16 cellular contexts compared by ENCODE assay signal in genomic region chr3:10108091-10108490, GRCh38. TPM values are rescaled to one million over a fixed set of nuclear protein-coding genes. Genes with fewer than 3 reads are reported as not detected.
A peak's percentile ranks its signal among the peaks of the same experiment; 100 is the strongest.
DNase-seq lines count a peak whose midpoint lies in the region; ATAC-seq and TF ChIP-seq lines count a peak whose summit lies in the region.
"Had no signal": no experiment of that assay in that cellular context is flagged by ENCODE, and none has a peak within 500 bp of the region (broad histone marks: within the 10 kb centered on the region; RNA-seq: fewer than 3 reads in every experiment).

Gene FANCD2OS, minus strand, starts transcription at chr3:10108255. Its CDS starts 3,481 bp downstream, at chr3:10104774.

- H3K36me3 Mint-ChIP-seq in activated naive CD8-positive, alpha-beta T cell treated with anti-CD3 and anti-CD28 coated beads, Interleukin-2, amount 50 U/mL, for 24 hours (ENCODE audit: low read depth): peaks cover 2% of the 10 kb centered on the region
- H3K36me3 Mint-ChIP-seq in activated naive CD8-positive, alpha-beta T cell treated with anti-CD3 and anti-CD28 coated beads for 36 hours: peaks cover 3% of the 10 kb centered on the region

- TF ChIP-seq POLR2A in tibial nerve (IDR thresholded peaks at IDR 0.05): no peak

- H3K79me1 ChIP-seq in neuronal stem cell (ENCODE audit: low read depth, low read length): no peaks in the 10 kb centered on the region

- no peaks in the 10 kb centered on the region for H3K9me3 Mint-ChIP-seq in activated naive CD8-positive, alpha-beta T cell treated with anti-CD3 and anti-CD28 coated beads, Interleukin-2, amount 50 U/mL, for 24 hours
- H3K9me3 Mint-ChIP-seq in activated naive CD8-positive, alpha-beta T cell treated with anti-CD3 and anti-CD28 coated beads for 36 hours: no peaks in the 10 kb centered on the region
- H3K9me3 Mint-ChIP-seq: CD4-positive, alpha-beta T cell had no signal

- H2BK5ac ChIP-seq in neuronal stem cell (ENCODE audit: low read length): no peak within 1 kb of the TSS

- no CpG with 5 or more reads among the region's 28 CpGs for WGBS in neuronal stem cell (ENCODE audit: extremely low coverage in 2 of 2, insufficient read length in 2 of 2, insufficient replicate concordance in 1 of 2), 2 donors
- 66 to 76% methylated on average over 13 to 27 of the region's 28 CpGs for WGBS in tibial nerve, 2 donors

- H3K4me1 ChIP-seq in neuronal stem cell (ENCODE audit: control insufficient read depth in 2 of 2, insufficient read depth in 1 of 2, low read depth in 1 of 2, low read length in 2 of 2) (no peaks in the 10 kb centered on the region), tibial nerve (no peaks in the 10 kb centered on the region)
- H3K4me1 ChIP-seq: A549, Caco-2 had no signal

- H3K23ac ChIP-seq in neuronal stem cell (ENCODE audit: low read depth, low read length, poor library complexity): no peak within 1 kb of the TSS

- no peaks in the 10 kb centered on the region for H3K4me1 Mint-ChIP-seq in activated naive CD8-positive, alpha-beta T cell treated with anti-CD3 and anti-CD28 coated beads, Interleukin-2, amount 50 U/mL, for 24 hours
- H3K4me1 Mint-ChIP-seq in activated naive CD8-positive, alpha-beta T cell treated with anti-CD3 and anti-CD28 coated beads for 36 hours: no peaks in the 10 kb centered on the region

- H3K14ac ChIP-seq in neuronal stem cell (ENCODE audit: low read length): peak within 1 kb of the TSS; percentile 21

- no peaks in the 10 kb centered on the region for H3K27me3 Mint-ChIP-seq in activated naive CD8-positive, alpha-beta T cell treated with anti-CD3 and anti-CD28 coated beads, Interleukin-2, amount 50 U/mL, for 24 hours
- H3K27me3 Mint-ChIP-seq in activated naive CD8-positive, alpha-beta T cell treated with anti-CD3 and anti-CD28 coated beads for 36 hours: no peaks in the 10 kb centered on the region
- H3K27me3 Mint-ChIP-seq: CD4-positive, alpha-beta T cell had no signal

- H3K4me3 ChIP-seq in neuronal stem cell (ENCODE audit: low read length in 2 of 2) (no peak within 1 kb of the TSS), tibial nerve (no peak within 1 kb of the TSS)
- H3K4me3 ChIP-seq: A549, GM23248 had no signal

- no peak within 1 kb of the TSS for H4K8ac ChIP-seq in neuronal stem cell (ENCODE audit: low read depth, low read length)

- H3K4me3 Mint-ChIP-seq in activated naive CD8-positive, alpha-beta T cell treated with anti-CD3 and anti-CD28 coated beads, Interleukin-2, amount 50 U/mL, for 24 hours: no peak within 1 kb of the TSS
- H3K4me3 Mint-ChIP-seq in activated naive CD8-positive, alpha-beta T cell treated with anti-CD3 and anti-CD28 coated beads for 36 hours: no peak within 1 kb of the TSS
- H3K4me3 Mint-ChIP-seq: CD4-positive, alpha-beta T cell had no signal

- peak within 1 kb of the TSS; percentile 10 for H3K27ac Mint-ChIP-seq in activated naive CD8-positive, alpha-beta T cell treated with anti-CD3 and anti-CD28 coated beads, Interleukin-2, amount 50 U/mL, for 24 hours
- no peak within 1 kb of the TSS for H3K27ac Mint-ChIP-seq in activated naive CD8-positive, alpha-beta T cell treated with anti-CD3 and anti-CD28 coated beads for 36 hours
- H3K27ac Mint-ChIP-seq: CD4-positive, alpha-beta T cell had no signal

- H3K18ac ChIP-seq in neuronal stem cell (ENCODE audit: low read length): no peak within 1 kb of the TSS

- no peak for TF ChIP-seq EP300 in tibial nerve (IDR thresholded peaks at IDR 0.05)

- peaks cover 0 to 8% of the 10 kb centered on the region in 2 donors for H3K36me3 ChIP-seq in neuronal stem cell (replicated peaks in 1 of 2; ENCODE audit: control insufficient read depth in 2 of 2, insufficient read depth in 2 of 2, low read length in 2 of 2)
- no peaks in the 10 kb centered on the region for H3K36me3 ChIP-seq in tibial nerve

- H3K9ac ChIP-seq in neuronal stem cell (ENCODE audit: low read depth, low read length, poor library complexity): no peak within 1 kb of the TSS
- H3K9ac ChIP-seq: GM23248 had no signal

- ATAC-seq in activated naive CD8-positive, alpha-beta T cell treated with anti-CD3 and anti-CD28 coated beads, Interleukin-2, amount 50 U/mL, for 24 hours: no peak
- ATAC-seq: A549, HepG2 had no signal

- no peak within 1 kb of the TSS for H2AK5ac ChIP-seq in neuronal stem cell (ENCODE audit: low read depth, low read length)

- H3K27me3 ChIP-seq in neuronal stem cell (ENCODE audit: control insufficient read depth in 3 of 3, insufficient read depth in 3 of 3, low read depth in 1 of 3, low read length in 3 of 3) (no peaks in the 10 kb centered on the region), tibial nerve (no peaks in the 10 kb centered on the region)

- no peak within 1 kb of the TSS for H2BK120ac ChIP-seq in neuronal stem cell (ENCODE audit: low read depth, low read length)

- no peak within 1 kb of the TSS for H3K4ac ChIP-seq in neuronal stem cell (ENCODE audit: low read length)

- no peak within 1 kb of the TSS for H4K91ac ChIP-seq in neuronal stem cell (ENCODE audit: low read depth, low read length, poor library complexity)

- TF ChIP-seq CTCF in tibial nerve (IDR thresholded peaks at IDR 0.05): no peak

- no peak for DNase-seq in activated naive CD8-positive, alpha-beta T cell treated with anti-CD3 and anti-CD28 coated beads, Interleukin-2, amount 50 U/mL, for 24 hours
- DNase-seq in activated naive CD8-positive, alpha-beta T cell treated with anti-CD3 and anti-CD28 coated beads for 36 hours: no peak
- DNase-seq in iPS-NIHi11 (ENCODE audit: low spot score) (peak; percentile 14), neuronal stem cell (ENCODE audit: low spot score) (no peak), NCI-H510A (lab: John Stamatoyannopoulos, UW) (no peak), tibial nerve (ENCODE audit: low spot score in 2 of 2) (no peak)
- DNase-seq in effector CD8-positive, alpha-beta T cell (lab: John Stamatoyannopoulos, UW): no peak
- DNase-seq: AML-193; Caco-2; CD4-positive, alpha-beta T cell; GM23248 had no signal

- peak within 1 kb of the TSS; percentile 16 for H2BK12ac ChIP-seq in neuronal stem cell (ENCODE audit: low read length)

- no peak within 1 kb of the TSS for H3K27ac ChIP-seq in neuronal stem cell (replicated peaks; ENCODE audit: low read length)
- no peak within 1 kb of the TSS for H3K27ac ChIP-seq in tibial nerve
- H3K27ac ChIP-seq: 22Rv1, A549, C4-2B, GM23248 had no signal

- no peak within 1 kb of the TSS for H2AFZ ChIP-seq in neuronal stem cell (ENCODE audit: low read length)
- H2AFZ ChIP-seq: GM23248 had no signal

- H3K9me3 ChIP-seq in neuronal stem cell (replicated peaks in 1 of 2; ENCODE audit: control insufficient read depth in 2 of 2, insufficient read depth in 1 of 2, low read depth in 1 of 2, low read length in 2 of 2) (no peaks in the 10 kb centered on the region), tibial nerve (no peaks in the 10 kb centered on the region)
- H3K9me3 ChIP-seq: A549, Caco-2 had no signal

- no peak within 1 kb of the TSS for H3K4me2 ChIP-seq in neuronal stem cell (ENCODE audit: insufficient read depth, low read length, poor library complexity, severe bottlenecking)
- H3K4me2 ChIP-seq: A549 had no signal

- H2BK15ac ChIP-seq in neuronal stem cell (ENCODE audit: low read length): no peak within 1 kb of the TSS

RNA-seq across cellular contexts. Expression of gene FANCD2OS, which starts in this region (rescaled TPM):
- not detected for total RNA-seq in activated naive CD8-positive, alpha-beta T cell treated with anti-CD3 and anti-CD28 coated beads for 36 hours
- polyA plus RNA-seq in neuronal stem cell (2013, experiment 1 of 2): not detected
- not detected for polyA plus RNA-seq in neuronal stem cell (2013, experiment 2 of 2)
- total RNA-seq in tibial nerve: not detected
- total RNA-seq: Caco-2; CD4-positive, alpha-beta T cell; GM23248; HepG2 had no signal
- polyA plus RNA-seq: A549, BJ, GM23248, HepG2 had no signal
